Comparison of ENCODE assay signal across 1 cellular context in the genomic region with DNA sequence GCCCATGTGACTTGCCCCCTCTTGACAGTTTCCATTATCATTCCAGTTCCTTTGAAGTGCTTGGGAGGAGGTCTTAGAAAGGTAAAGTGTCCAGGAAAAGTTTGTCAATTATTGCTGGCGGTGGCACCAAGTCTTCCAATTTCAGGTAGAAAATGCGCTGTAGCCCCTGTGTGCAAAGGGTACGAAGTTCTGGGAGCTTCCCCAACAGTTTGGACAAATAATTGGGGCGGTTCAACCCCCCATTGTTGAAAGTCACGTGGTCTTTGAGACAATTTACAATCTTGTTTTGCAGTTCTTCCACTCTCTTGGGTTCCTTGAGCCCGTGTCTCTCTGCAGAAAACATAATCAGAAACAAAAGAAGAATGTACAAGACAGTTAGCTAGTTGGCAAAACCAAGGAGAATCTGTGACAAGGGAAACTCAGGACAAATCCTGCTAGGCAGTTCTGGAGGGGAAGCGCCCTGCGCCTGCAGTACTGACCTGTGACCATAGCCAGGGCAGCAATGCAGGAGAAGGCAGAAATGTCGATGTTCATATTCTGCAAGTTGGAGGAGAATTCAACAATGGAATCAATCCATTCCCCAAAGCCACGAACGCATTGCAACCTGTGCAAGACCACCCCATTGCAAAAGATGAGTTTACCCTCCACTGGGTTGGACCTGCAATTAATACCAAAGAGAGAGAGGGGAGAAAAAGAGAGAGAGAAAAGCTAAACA.
TF ChIP-seq lines count a peak whose summit lies in the region.

No MANE protein-coding gene starts in this region.

TF ChIP-seq in GM23338, 12 proteins besides CTCF, POLR2A, EP300 and RAD21:
- TF ChIP-seq, protein P1, sequence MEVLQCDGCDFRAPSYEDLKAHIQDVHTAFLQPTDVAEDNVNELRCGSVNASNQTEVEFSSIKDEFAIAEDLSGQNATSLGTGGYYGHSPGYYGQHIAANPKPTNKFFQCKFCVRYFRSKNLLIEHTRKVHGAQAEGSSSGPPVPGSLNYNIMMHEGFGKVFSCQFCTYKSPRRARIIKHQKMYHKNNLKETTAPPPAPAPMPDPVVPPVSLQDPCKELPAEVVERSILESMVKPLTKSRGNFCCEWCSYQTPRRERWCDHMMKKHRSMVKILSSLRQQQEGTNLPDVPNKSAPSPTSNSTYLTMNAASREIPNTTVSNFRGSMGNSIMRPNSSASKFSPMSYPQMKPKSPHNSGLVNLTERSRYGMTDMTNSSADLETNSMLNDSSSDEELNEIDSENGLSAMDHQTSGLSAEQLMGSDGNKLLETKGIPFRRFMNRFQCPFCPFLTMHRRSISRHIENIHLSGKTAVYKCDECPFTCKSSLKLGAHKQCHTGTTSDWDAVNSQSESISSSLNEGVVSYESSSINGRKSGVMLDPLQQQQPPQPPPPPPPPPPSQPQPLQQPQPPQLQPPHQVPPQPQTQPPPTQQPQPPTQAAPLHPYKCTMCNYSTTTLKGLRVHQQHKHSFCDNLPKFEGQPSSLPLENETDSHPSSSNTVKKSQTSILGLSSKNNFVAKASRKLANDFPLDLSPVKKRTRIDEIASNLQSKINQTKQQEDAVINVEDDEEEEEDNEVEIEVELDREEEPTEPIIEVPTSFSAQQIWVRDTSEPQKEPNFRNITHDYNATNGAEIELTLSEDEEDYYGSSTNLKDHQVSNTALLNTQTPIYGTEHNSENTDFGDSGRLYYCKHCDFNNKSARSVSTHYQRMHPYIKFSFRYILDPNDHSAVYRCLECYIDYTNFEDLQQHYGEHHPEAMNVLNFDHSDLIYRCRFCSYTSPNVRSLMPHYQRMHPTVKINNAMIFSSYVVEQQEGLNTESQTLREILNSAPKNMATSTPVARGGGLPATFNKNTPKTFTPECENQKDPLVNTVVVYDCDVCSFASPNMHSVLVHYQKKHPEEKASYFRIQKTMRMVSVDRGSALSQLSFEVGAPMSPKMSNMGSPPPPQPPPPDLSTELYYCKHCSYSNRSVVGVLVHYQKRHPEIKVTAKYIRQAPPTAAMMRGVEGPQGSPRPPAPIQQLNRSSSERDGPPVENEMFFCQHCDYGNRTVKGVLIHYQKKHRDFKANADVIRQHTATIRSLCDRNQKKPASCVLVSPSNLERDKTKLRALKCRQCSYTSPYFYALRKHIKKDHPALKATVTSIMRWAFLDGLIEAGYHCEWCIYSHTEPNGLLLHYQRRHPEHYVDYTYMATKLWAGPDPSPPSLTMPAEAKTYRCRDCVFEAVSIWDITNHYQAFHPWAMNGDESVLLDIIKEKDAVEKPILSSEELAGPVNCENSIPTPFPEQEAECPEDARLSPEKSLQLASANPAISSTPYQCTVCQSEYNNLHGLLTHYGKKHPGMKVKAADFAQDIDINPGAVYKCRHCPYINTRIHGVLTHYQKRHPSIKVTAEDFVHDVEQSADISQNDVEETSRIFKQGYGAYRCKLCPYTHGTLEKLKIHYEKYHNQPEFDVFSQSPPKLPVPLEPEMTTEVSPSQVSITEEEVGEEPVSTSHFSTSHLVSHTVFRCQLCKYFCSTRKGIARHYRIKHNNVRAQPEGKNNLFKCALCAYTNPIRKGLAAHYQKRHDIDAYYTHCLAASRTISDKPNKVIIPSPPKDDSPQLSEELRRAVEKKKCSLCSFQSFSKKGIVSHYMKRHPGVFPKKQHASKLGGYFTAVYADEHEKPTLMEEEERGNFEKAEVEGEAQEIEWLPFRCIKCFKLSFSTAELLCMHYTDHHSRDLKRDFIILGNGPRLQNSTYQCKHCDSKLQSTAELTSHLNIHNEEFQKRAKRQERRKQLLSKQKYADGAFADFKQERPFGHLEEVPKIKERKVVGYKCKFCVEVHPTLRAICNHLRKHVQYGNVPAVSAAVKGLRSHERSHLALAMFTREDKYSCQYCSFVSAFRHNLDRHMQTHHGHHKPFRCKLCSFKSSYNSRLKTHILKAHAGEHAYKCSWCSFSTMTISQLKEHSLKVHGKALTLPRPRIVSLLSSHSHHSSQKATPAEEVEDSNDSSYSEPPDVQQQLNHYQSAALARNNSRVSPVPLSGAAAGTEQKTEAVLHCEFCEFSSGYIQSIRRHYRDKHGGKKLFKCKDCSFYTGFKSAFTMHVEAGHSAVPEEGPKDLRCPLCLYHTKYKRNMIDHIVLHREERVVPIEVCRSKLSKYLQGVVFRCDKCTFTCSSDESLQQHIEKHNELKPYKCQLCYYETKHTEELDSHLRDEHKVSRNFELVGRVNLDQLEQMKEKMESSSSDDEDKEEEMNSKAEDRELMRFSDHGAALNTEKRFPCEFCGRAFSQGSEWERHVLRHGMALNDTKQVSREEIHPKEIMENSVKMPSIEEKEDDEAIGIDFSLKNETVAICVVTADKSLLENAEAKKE (CRISPR knock-in tag; IDR thresholded peaks at IDR 0.05) = no peak
- TF ChIP-seq ETS1 (IDR thresholded peaks at IDR 0.05) (no peak), REST (IDR thresholded peaks at IDR 0.05; ENCODE audit: unreplicated experiment) (no peak), NANOG (IDR thresholded peaks at IDR 0.05; ENCODE audit: borderline replicate concordance) (no peak), ZNF331 (CRISPR knock-in tag; IDR thresholded peaks at IDR 0.05; ENCODE audit: low read depth) (no peak), EZH2 (IDR thresholded peaks at IDR 0.05; ENCODE audit: low read depth, unreplicated experiment) (no peak), CREB1 (CRISPR knock-in tag; IDR thresholded peaks at IDR 0.05; ENCODE audit: low read depth) (no peak), POLR2AphosphoS5 (IDR thresholded peaks at IDR 0.05; ENCODE audit: low read depth) (no peak), JUNB (IDR thresholded peaks at IDR 0.05; ENCODE audit: unreplicated experiment) (no peak), ZNF114 (CRISPR knock-in tag; IDR thresholded peaks at IDR 0.05) (no peak), STAT1 (IDR thresholded peaks at IDR 0.05; ENCODE audit: unreplicated experiment) (no peak)
